Comparison of ENCODE assay signal across 1 cellular context in genomic region chr4:77156912-77157858, GRCh38.
A peak's percentile ranks its signal among the peaks of the same experiment; 100 is the strongest.
TF ChIP-seq lines count a peak whose summit lies in the region.

TSS of gene CCNG2 (plus strand) at chr4:77157207. CDS start at chr4:77158533, 1,326 bp downstream.

TF ChIP-seq in WTC11, 78 proteins besides CTCF, POLR2A, EP300 and RAD21 (continued from another document):
- peak; percentile 95 for TF ChIP-seq SP1 (CRISPR knock-in tag; conservative IDR thresholded peaks at IDR 0.05)
- peak; percentile 94 for TF ChIP-seq USF2 (CRISPR knock-in tag; IDR thresholded peaks at IDR 0.05)
- peak; percentile 61; the same call in 1 of the 2 replicates for TF ChIP-seq NFE2L1 (CRISPR knock-in tag; IDR thresholded peaks at IDR 0.05)
- 0 out of 2 replicates have a peak, but pooled peaks have one; percentile 7 for TF ChIP-seq ATF1 (CRISPR knock-in tag; IDR thresholded peaks at IDR 0.05)
- TF ChIP-seq, protein P1, sequence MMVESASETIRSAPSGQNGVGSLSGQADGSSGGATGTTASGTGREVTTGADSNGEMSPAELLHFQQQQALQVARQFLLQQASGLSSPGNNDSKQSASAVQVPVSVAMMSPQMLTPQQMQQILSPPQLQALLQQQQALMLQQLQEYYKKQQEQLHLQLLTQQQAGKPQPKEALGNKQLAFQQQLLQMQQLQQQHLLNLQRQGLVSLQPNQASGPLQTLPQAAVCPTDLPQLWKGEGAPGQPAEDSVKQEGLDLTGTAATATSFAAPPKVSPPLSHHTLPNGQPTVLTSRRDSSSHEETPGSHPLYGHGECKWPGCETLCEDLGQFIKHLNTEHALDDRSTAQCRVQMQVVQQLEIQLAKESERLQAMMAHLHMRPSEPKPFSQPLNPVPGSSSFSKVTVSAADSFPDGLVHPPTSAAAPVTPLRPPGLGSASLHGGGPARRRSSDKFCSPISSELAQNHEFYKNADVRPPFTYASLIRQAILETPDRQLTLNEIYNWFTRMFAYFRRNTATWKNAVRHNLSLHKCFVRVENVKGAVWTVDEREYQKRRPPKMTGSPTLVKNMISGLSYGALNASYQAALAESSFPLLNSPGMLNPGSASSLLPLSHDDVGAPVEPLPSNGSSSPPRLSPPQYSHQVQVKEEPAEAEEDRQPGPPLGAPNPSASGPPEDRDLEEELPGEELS (CRISPR knock-in tag; IDR thresholded peaks at IDR 0.05) = peak; percentile 88
- TF ChIP-seq ZNF232 (CRISPR knock-in tag; IDR thresholded peaks at IDR 0.05) = peak; percentile 62; the same call in 1 of the 2 replicates
- peak; percentile 92 for TF ChIP-seq FOXP1 (CRISPR knock-in tag; IDR thresholded peaks at IDR 0.05; ENCODE audit: borderline replicate concordance)
- peak; percentile 60; the same call in 1 of the 2 replicates for TF ChIP-seq CREM (CRISPR knock-in tag; IDR thresholded peaks at IDR 0.05)
- TF ChIP-seq GRHL2 (CRISPR knock-in tag; IDR thresholded peaks at IDR 0.05; ENCODE audit: insufficient replicate concordance, severe bottlenecking) = no peak
- TF ChIP-seq, protein P2, sequence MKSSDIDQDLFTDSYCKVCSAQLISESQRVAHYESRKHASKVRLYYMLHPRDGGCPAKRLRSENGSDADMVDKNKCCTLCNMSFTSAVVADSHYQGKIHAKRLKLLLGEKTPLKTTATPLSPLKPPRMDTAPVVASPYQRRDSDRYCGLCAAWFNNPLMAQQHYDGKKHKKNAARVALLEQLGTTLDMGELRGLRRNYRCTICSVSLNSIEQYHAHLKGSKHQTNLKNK (CRISPR knock-in tag; IDR thresholded peaks at IDR 0.05) = no peak
- no peak for TF ChIP-seq MXD4 (CRISPR knock-in tag; IDR thresholded peaks at IDR 0.05; ENCODE audit: borderline replicate concordance)
- no peak for TF ChIP-seq ZNF263 (CRISPR knock-in tag; IDR thresholded peaks at IDR 0.05; ENCODE audit: low read depth)
- TF ChIP-seq ZNF423 (CRISPR knock-in tag; IDR thresholded peaks at IDR 0.05) = peak; percentile 15; the same call in 1 of the 2 replicates
- no peak for TF ChIP-seq SOX15 (CRISPR knock-in tag; IDR thresholded peaks at IDR 0.05)
- no peak; the same call in 1 of the 2 replicates for TF ChIP-seq OVOL2 (CRISPR knock-in tag; IDR thresholded peaks at IDR 0.05; ENCODE audit: borderline replicate concordance)
- 0 out of 2 replicates have a peak, but pooled peaks have one; percentile 22 for TF ChIP-seq RELA (CRISPR knock-in tag; IDR thresholded peaks at IDR 0.05; ENCODE audit: borderline replicate concordance)
- TF ChIP-seq JUN (CRISPR knock-in tag; IDR thresholded peaks at IDR 0.05) = no peak
- no peak for TF ChIP-seq NFYB (CRISPR knock-in tag; conservative IDR thresholded peaks at IDR 0.05; ENCODE audit: low read depth)
- 0 out of 2 replicates have a peak, but pooled peaks have one; percentile 14 for TF ChIP-seq PRDM15 (CRISPR knock-in tag; IDR thresholded peaks at IDR 0.05)
- TF ChIP-seq SMAD3 (CRISPR knock-in tag; IDR thresholded peaks at IDR 0.05; ENCODE audit: borderline replicate concordance) = 0 out of 2 replicates have a peak, but pooled peaks have one; percentile 30
- no peak; the same call in 1 of the 2 replicates for TF ChIP-seq KAT7 (CRISPR knock-in tag; IDR thresholded peaks at IDR 0.05; ENCODE audit: borderline replicate concordance)
- peak; percentile 94 for TF ChIP-seq USF1 (CRISPR knock-in tag; IDR thresholded peaks at IDR 0.05)
- TF ChIP-seq, protein P3, sequence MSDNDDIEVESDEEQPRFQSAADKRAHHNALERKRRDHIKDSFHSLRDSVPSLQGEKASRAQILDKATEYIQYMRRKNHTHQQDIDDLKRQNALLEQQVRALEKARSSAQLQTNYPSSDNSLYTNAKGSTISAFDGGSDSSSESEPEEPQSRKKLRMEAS (CRISPR knock-in tag; IDR thresholded peaks at IDR 0.05) = peak; percentile 87
- TF ChIP-seq, protein P4, sequence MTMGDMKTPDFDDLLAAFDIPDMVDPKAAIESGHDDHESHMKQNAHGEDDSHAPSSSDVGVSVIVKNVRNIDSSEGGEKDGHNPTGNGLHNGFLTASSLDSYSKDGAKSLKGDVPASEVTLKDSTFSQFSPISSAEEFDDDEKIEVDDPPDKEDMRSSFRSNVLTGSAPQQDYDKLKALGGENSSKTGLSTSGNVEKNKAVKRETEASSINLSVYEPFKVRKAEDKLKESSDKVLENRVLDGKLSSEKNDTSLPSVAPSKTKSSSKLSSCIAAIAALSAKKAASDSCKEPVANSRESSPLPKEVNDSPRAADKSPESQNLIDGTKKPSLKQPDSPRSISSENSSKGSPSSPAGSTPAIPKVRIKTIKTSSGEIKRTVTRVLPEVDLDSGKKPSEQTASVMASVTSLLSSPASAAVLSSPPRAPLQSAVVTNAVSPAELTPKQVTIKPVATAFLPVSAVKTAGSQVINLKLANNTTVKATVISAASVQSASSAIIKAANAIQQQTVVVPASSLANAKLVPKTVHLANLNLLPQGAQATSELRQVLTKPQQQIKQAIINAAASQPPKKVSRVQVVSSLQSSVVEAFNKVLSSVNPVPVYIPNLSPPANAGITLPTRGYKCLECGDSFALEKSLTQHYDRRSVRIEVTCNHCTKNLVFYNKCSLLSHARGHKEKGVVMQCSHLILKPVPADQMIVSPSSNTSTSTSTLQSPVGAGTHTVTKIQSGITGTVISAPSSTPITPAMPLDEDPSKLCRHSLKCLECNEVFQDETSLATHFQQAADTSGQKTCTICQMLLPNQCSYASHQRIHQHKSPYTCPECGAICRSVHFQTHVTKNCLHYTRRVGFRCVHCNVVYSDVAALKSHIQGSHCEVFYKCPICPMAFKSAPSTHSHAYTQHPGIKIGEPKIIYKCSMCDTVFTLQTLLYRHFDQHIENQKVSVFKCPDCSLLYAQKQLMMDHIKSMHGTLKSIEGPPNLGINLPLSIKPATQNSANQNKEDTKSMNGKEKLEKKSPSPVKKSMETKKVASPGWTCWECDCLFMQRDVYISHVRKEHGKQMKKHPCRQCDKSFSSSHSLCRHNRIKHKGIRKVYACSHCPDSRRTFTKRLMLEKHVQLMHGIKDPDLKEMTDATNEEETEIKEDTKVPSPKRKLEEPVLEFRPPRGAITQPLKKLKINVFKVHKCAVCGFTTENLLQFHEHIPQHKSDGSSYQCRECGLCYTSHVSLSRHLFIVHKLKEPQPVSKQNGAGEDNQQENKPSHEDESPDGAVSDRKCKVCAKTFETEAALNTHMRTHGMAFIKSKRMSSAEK (CRISPR knock-in tag; IDR thresholded peaks at IDR 0.05; ENCODE audit: borderline replicate concordance) = no peak
- TF ChIP-seq MYBL2 (CRISPR knock-in tag; IDR thresholded peaks at IDR 0.05) = peak; percentile 98
- no peak; the same call in 1 of the 2 replicates for TF ChIP-seq GABPB1 (CRISPR knock-in tag; IDR thresholded peaks at IDR 0.05)
- TF ChIP-seq HMGA2 (CRISPR knock-in tag; IDR thresholded peaks at IDR 0.05) = peak; percentile 55; the same call in 1 of the 2 replicates
- TF ChIP-seq FOXK1 (CRISPR knock-in tag; IDR thresholded peaks at IDR 0.05) = peak; percentile 87; the same call in 1 of the 2 replicates
- TF ChIP-seq, protein P5, sequence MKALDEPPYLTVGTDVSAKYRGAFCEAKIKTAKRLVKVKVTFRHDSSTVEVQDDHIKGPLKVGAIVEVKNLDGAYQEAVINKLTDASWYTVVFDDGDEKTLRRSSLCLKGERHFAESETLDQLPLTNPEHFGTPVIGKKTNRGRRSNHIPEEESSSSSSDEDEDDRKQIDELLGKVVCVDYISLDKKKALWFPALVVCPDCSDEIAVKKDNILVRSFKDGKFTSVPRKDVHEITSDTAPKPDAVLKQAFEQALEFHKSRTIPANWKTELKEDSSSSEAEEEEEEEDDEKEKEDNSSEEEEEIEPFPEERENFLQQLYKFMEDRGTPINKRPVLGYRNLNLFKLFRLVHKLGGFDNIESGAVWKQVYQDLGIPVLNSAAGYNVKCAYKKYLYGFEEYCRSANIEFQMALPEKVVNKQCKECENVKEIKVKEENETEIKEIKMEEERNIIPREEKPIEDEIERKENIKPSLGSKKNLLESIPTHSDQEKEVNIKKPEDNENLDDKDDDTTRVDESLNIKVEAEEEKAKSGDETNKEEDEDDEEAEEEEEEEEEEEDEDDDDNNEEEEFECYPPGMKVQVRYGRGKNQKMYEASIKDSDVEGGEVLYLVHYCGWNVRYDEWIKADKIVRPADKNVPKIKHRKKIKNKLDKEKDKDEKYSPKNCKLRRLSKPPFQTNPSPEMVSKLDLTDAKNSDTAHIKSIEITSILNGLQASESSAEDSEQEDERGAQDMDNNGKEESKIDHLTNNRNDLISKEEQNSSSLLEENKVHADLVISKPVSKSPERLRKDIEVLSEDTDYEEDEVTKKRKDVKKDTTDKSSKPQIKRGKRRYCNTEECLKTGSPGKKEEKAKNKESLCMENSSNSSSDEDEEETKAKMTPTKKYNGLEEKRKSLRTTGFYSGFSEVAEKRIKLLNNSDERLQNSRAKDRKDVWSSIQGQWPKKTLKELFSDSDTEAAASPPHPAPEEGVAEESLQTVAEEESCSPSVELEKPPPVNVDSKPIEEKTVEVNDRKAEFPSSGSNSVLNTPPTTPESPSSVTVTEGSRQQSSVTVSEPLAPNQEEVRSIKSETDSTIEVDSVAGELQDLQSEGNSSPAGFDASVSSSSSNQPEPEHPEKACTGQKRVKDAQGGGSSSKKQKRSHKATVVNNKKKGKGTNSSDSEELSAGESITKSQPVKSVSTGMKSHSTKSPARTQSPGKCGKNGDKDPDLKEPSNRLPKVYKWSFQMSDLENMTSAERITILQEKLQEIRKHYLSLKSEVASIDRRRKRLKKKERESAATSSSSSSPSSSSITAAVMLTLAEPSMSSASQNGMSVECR (CRISPR knock-in tag; IDR thresholded peaks at IDR 0.05; ENCODE audit: borderline replicate concordance) = peak; percentile 28; the same call in 1 of the 2 replicates
- TF ChIP-seq, protein P6, sequence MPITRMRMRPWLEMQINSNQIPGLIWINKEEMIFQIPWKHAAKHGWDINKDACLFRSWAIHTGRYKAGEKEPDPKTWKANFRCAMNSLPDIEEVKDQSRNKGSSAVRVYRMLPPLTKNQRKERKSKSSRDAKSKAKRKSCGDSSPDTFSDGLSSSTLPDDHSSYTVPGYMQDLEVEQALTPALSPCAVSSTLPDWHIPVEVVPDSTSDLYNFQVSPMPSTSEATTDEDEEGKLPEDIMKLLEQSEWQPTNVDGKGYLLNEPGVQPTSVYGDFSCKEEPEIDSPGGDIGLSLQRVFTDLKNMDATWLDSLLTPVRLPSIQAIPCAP (CRISPR knock-in tag; IDR thresholded peaks at IDR 0.05) = 0 out of 2 replicates have a peak, but pooled peaks have one; percentile 30
- no peak for TF ChIP-seq CREB1 (CRISPR knock-in tag; IDR thresholded peaks at IDR 0.05)
- TF ChIP-seq E2F4 (CRISPR knock-in tag; IDR thresholded peaks at IDR 0.05; ENCODE audit: borderline replicate concordance, low read depth) = peak; percentile 89; the same call in 1 of the 2 replicates
TF ChIP-seq in WTC11: peak in this region for 25.
